10 cellular contexts compared by ENCODE assay signal in the genomic region with DNA sequence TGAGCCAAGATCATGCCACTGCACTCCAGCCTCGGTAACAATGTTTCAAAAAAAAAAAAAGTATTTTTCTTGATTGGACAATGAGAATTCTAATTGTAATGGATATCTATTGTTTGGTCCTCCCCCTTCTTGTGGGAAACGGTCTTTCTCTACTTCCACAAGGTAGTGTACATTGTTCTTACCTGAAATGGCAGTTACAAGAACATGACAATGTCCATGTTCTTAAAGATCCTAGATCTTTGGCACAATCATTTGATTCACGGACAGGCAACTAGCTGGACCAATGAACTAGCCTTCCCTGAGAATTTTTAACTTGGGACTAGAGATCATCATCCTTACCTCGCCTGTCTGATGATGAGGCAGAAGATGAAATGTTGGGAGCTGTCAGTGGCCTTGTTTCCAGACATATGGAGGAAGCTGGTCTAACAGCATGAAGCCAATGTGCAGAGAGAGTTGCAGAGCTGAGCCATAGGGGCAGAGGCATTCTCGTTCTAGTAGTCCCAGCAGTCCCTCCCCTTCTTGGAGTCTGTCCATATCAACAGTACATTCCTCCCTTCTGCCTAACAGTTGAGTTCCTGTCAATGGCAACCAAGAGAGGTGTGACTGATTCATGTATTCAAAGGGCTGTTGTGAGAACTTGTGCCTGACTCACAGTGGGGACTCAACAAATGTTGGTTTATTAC. TPM values are rescaled to one million over a fixed set of nuclear protein-coding genes. Genes with fewer than 3 reads are reported as not detected.
DNase-seq lines count a peak whose midpoint lies in the region; ATAC-seq and TF ChIP-seq lines count a peak whose summit lies in the region.
"Had no signal": no experiment of that assay in that cellular context is flagged by ENCODE, and none has a peak within 500 bp of the region (broad histone marks: within the 10 kb centered on the region; RNA-seq: fewer than 3 reads in every experiment).

No MANE protein-coding gene starts in this region.

- peak overlapping the region; percentile 4; the same call in 1 of the 2 replicates for H3K27ac ChIP-seq in Panc1 (ENCODE audit: low read length)
- H3K27ac ChIP-seq in fibroblast of lung (ENCODE audit: insufficient read depth, low read length) = no peak overlapping the region

- H3K4me3 Mint-ChIP-seq in activated CD4-positive, alpha-beta T cell treated with anti-CD3 and anti-CD28 coated beads, Interleukin-2, amount 10 ng/mL, durations not matched to agents 24 days and 14 days = no peak overlapping the region

- no peaks in the 10 kb centered on the region; the same call in 1 of the 2 replicates for H3K36me3 ChIP-seq in Panc1 (ENCODE audit: control insufficient read depth, insufficient read depth, low read length)
- no peaks in the 10 kb centered on the region for H3K36me3 ChIP-seq in fibroblast of lung (ENCODE audit: control insufficient read depth, insufficient read depth, low read length)
- H3K36me3 ChIP-seq: tibial artery had no signal

- H3K27me3 ChIP-seq in Panc1 (ENCODE audit: control insufficient read depth, insufficient read depth, low read length) (no peaks in the 10 kb centered on the region), fibroblast of lung (ENCODE audit: control insufficient read depth, insufficient read depth, low read length) (no peaks in the 10 kb centered on the region)
- H3K27me3 ChIP-seq: tibial artery had no signal

- H3K4me1 ChIP-seq in Panc1 (ENCODE audit: control insufficient read depth, insufficient read depth, low read length) (peaks cover 21% of the 10 kb centered on the region), fibroblast of lung (ENCODE audit: control insufficient read depth, extremely low read depth, insufficient read depth, low read length) (peaks cover 8% of the 10 kb centered on the region)

- peaks cover 27% of the 10 kb centered on the region for H3K79me2 ChIP-seq in fibroblast of lung (ENCODE audit: control insufficient read depth, insufficient read depth, low read length)

- H3K4me2 ChIP-seq in fibroblast of lung (ENCODE audit: extremely low read depth, insufficient read depth, low read length) = no peak overlapping the region

- H3K36me3 Mint-ChIP-seq in activated CD4-positive, alpha-beta T cell treated with anti-CD3 and anti-CD28 coated beads, Interleukin-2, amount 10 ng/mL, durations not matched to agents 24 days and 14 days (ENCODE audit: low read depth) = peaks cover 5% of the 10 kb centered on the region

- H4K20me1 ChIP-seq in fibroblast of lung (ENCODE audit: control insufficient read depth, extremely low read depth, insufficient read depth, low read length) = no peaks in the 10 kb centered on the region

- DNase-seq in activated CD4-positive, alpha-beta T cell treated with anti-CD3 and anti-CD28 coated beads, Interleukin-2, amount 10 ng/mL, durations not matched to agents 24 days and 14 days = peak; percentile 53
- DNase-seq in activated CD4-positive, alpha-beta T cell treated with anti-CD3 and anti-CD28 coated beads, Interleukin-2, amount 50 U/mL, for 48 hours = no peak
- no peak for DNase-seq in Panc1 (ENCODE audit: low read depth, low spot score)
- DNase-seq in fibroblast of lung (ENCODE audit: low read depth in 2 of 2) = peak; percentile 81 to 90
- DNase-seq in skeletal muscle cell (ENCODE audit: low read depth) = peak; percentile 65
- DNase-seq in NCI-H82 (lab: John Stamatoyannopoulos, UW) = no peak
- DNase-seq: posterior cingulate gyrus had no signal

- no peaks in the 10 kb centered on the region for H3K9me3 ChIP-seq in Panc1 (ENCODE audit: control insufficient read depth, insufficient read depth, low read depth, low read length)
- no peaks in the 10 kb centered on the region for H3K9me3 ChIP-seq in fibroblast of lung (ENCODE audit: control insufficient read depth, insufficient read depth, low read depth, low read length)
- H3K9me3 ChIP-seq: tibial artery had no signal

- no peak overlapping the region for H3K27ac Mint-ChIP-seq in activated CD4-positive, alpha-beta T cell treated with anti-CD3 and anti-CD28 coated beads, Interleukin-2, amount 10 ng/mL, durations not matched to agents 24 days and 14 days

- no peak for TF ChIP-seq CTCF in Panc1 (IDR thresholded peaks at IDR 0.05)
- no peak for TF ChIP-seq CTCF in fibroblast of lung (conservative IDR thresholded peaks at IDR 0.05 in 1 of 2, IDR thresholded peaks at IDR 0.05 in 1 of 2; ENCODE audit: low read depth in 1 of 2, low read length in 2 of 2)

- CTCF ChIA-PET in Panc1 (lab: Charles Lee) = no interaction called here

- H3K9ac ChIP-seq in fibroblast of lung (ENCODE audit: insufficient read depth, low read length) = no peak overlapping the region

- POLR2A ChIA-PET in Panc1 (lab: Charles Lee) = no interaction called here

- intact Hi-C loops in activated CD4-positive, alpha-beta T cell treated with anti-CD3 and anti-CD28 coated beads, Interleukin-2, amount 10 ng/mL, durations not matched to agents 24 days and 14 days (cut with micrococcal nuclease) = loop anchor here (5.0 to 10.0 kb wide), 2 partner anchors 243 to 411 kb away; a partner anchor contains a TSS
- intact Hi-C loops in Panc1 (cut with micrococcal nuclease; ENCODE audit: unreplicated experiment) = no loop called here

- H3K4me3 ChIP-seq in Panc1 (ENCODE audit: low read depth in 2 of 2, low read length in 2 of 2) = no peak overlapping the region
- H3K4me3 ChIP-seq in fibroblast of lung (replicated peaks in 1 of 4; ENCODE audit: control extremely low read depth in 1 of 4, insufficient read depth in 1 of 4, low read depth in 3 of 4, low read length in 4 of 4) = no peak overlapping the region
- H3K4me3 ChIP-seq in skeletal muscle cell (ENCODE audit: low read depth, low read length) = no peak overlapping the region
- H3K4me3 ChIP-seq: tibial artery had no signal

- BruUV-seq in Panc1 (replicated peaks; lab: Mats Ljungman, UMichigan) = no TSS peak

- H2AFZ ChIP-seq in fibroblast of lung (ENCODE audit: low read length) = no peak overlapping the region

- H3K4me1 Mint-ChIP-seq in activated CD4-positive, alpha-beta T cell treated with anti-CD3 and anti-CD28 coated beads, Interleukin-2, amount 10 ng/mL, durations not matched to agents 24 days and 14 days = peaks cover 18% of the 10 kb centered on the region

- in situ Hi-C loops in Panc1 (cut with HindIII; ENCODE audit: low pct_unique_long_range_greater_than_20kb, low sequenced_read_pairs) = no loop called here

- H3K9me3 Mint-ChIP-seq in activated CD4-positive, alpha-beta T cell treated with anti-CD3 and anti-CD28 coated beads, Interleukin-2, amount 10 ng/mL, durations not matched to agents 24 days and 14 days = no peaks in the 10 kb centered on the region

- no peaks in the 10 kb centered on the region for H3K27me3 Mint-ChIP-seq in activated CD4-positive, alpha-beta T cell treated with anti-CD3 and anti-CD28 coated beads, Interleukin-2, amount 10 ng/mL, durations not matched to agents 24 days and 14 days

- ATAC-seq in Panc1 (no peak), HG03196 (IDR thresholded peaks at IDR 0.05; ENCODE audit: unreplicated experiment) (no peak), HG03139 (IDR thresholded peaks at IDR 0.05; ENCODE audit: unreplicated experiment) (no peak)

RNA-seq across cellular contexts. Expression of a gene that starts 2.2 kb away (rescaled TPM):
- 106 and 113 TPM in 2 replicates for total RNA-seq in activated CD4-positive, alpha-beta T cell treated with anti-CD3 and anti-CD28 coated beads, Interleukin-2, amount 10 ng/mL, durations not matched to agents 24 days and 14 days
- total RNA-seq in Panc1 (2021; ENCODE audit: unreplicated experiment) = 172 TPM
- polyA plus RNA-seq in Panc1 (2012; ENCODE audit: insufficient read length) = 88.2 TPM
- total RNA-seq in fibroblast of lung = 48.0 and 67.9 TPM in 2 replicates
- polyA plus RNA-seq in fibroblast of lung = 97.6 and 142 TPM in 2 replicates
- polyA plus RNA-seq in fibroblast of lung (2012) = 50.3 and 83.7 TPM in 2 replicates
- polyA minus RNA-seq in fibroblast of lung (ENCODE audit: low replicate concordance) = 159 and 220 TPM in 2 replicates

RNA-seq across cellular contexts. Expression of a gene that starts 43.6 kb away (rescaled TPM):
- total RNA-seq in activated CD4-positive, alpha-beta T cell treated with anti-CD3 and anti-CD28 coated beads, Interleukin-2, amount 10 ng/mL, durations not matched to agents 24 days and 14 days = 0.35 and 2.0 TPM in 2 replicates
- total RNA-seq in Panc1 (2021; ENCODE audit: unreplicated experiment) (43.2 TPM), fibroblast of lung (14.4 and 20.8 TPM in 2 replicates)
- 68.8 TPM for polyA plus RNA-seq in Panc1 (2012; ENCODE audit: insufficient read length)
- 18.6 and 23.3 TPM in 2 replicates for polyA plus RNA-seq in fibroblast of lung
- polyA plus RNA-seq in fibroblast of lung (2012) = 17.6 and 24.9 TPM in 2 replicates
- 8.6 and 50.9 TPM in 2 replicates for polyA minus RNA-seq in fibroblast of lung (ENCODE audit: low replicate concordance)

Comparison
In these comparisons a context has a peak if more than half of its experiments do, and no peak if none do; other contexts are left out.
1. DNase-seq: peak in activated CD4-positive, alpha-beta T cell treated with anti-CD3 and anti-CD28 coated beads, Interleukin-2, amount 10 ng/mL, durations not matched to agents 24 days and 14 days (single experiment), fibroblast of lung (2 of 2) and skeletal muscle cell (single experiment); none in activated CD4-positive, alpha-beta T cell treated with anti-CD3 and anti-CD28 coated beads, Interleukin-2, amount 50 U/mL, for 48 hours (0 of 2), Panc1 (single experiment) and NCI-H82 (single experiment).